Comparison of ENCODE assay signal across 25 cellular contexts in genomic region chr20:21090738-21091120, GRCh38. TPM values are rescaled to one million over a fixed set of nuclear protein-coding genes. Genes with fewer than 3 reads are reported as not detected.
DNase-seq lines count a peak whose midpoint lies in the region; ATAC-seq and TF ChIP-seq lines count a peak whose summit lies in the region.
"Had no signal": no experiment of that assay in that cellular context is flagged by ENCODE, and none has a peak within 500 bp of the region (broad histone marks: within the 10 kb centered on the region; RNA-seq: fewer than 3 reads in every experiment).

No MANE protein-coding gene starts in this region.

- H3K27ac ChIP-seq in PC-3 (ENCODE audit: low read length) = no peak overlapping the region
- H3K27ac ChIP-seq in foreskin keratinocyte = no peak overlapping the region
- H3K27ac ChIP-seq: 22Rv1, body of pancreas, HL-60, stomach, upper lobe of left lung had no signal

- no peak overlapping the region for H3K9ac ChIP-seq in PC-3 (ENCODE audit: low read length)

- H3K4me1 ChIP-seq in PC-3 (ENCODE audit: insufficient read depth, low read length) (peaks cover 25% of the 10 kb centered on the region), foreskin keratinocyte (no peaks in the 10 kb centered on the region)
- H3K4me1 ChIP-seq: body of pancreas, stomach, upper lobe of left lung had no signal

- H3K36me3 ChIP-seq in PC-3 (ENCODE audit: low read depth, low read length) = no peaks in the 10 kb centered on the region
- H3K36me3 ChIP-seq: stomach, upper lobe of left lung had no signal

- no peak for ATAC-seq in PC-3
- ATAC-seq in HG02884 (IDR thresholded peaks at IDR 0.05; ENCODE audit: unreplicated experiment) = no peak
- no peak for ATAC-seq in GM21619 (IDR thresholded peaks at IDR 0.05; ENCODE audit: unreplicated experiment)
- no peak for ATAC-seq in foreskin keratinocyte
- ATAC-seq: activated CD4-positive, alpha-beta T cell treated with anti-CD3 and anti-CD28 coated beads for 36 hours; activated CD8-positive, alpha-beta memory T cell treated with anti-CD3 and anti-CD28 coated beads, Interleukin-2, amount 10 ng/mL, durations not matched to agents 7 days and 5 days; body of pancreas; HCT116 had no signal

- POLR2A ChIA-PET in PC-3 (lab: Charles Lee; ENCODE audit: unreplicated experiment) = no interaction called here

- peak; percentile 43 for DNase-seq in DMS153 (lab: John Stamatoyannopoulos, UW)
- DNase-seq in DMS153 treated with DMSO at 0.1 percent for 48 hours (lab: John Stamatoyannopoulos, UW; ENCODE audit: unreplicated experiment) = no peak
- DNase-seq in NCI-H2029 (lab: John Stamatoyannopoulos, UW) = peak; percentile 45
- DNase-seq in PC-3 = no peak
- peak; percentile 46 for DNase-seq in retina
- no peak for DNase-seq in foreskin keratinocyte
- DNase-seq: activated CD4-positive, alpha-beta T cell treated with anti-CD3 and anti-CD28 coated beads for 36 hours; activated CD8-positive, alpha-beta memory T cell treated with anti-CD3 and anti-CD28 coated beads, Interleukin-2, amount 10 ng/mL, durations not matched to agents 7 days and 5 days; activated naive CD8-positive, alpha-beta T cell treated with anti-CD3 and anti-CD28 coated beads for 36 hours; body of pancreas; GDM1; hippocampal formation; kidney glomerular epithelial cell; mesenchymal stem cell; naive B cell; stimulated activated CD4-positive, alpha-beta T cell treated with anti-CD3 and anti-CD28 coated beads, Interleukin-2, amount 100 ng/mL, for 48 hours; stomach; SW 1271; upper lobe of left lung had no signal

- intact Hi-C loops in PC-3 (cut with micrococcal nuclease) = no loop called here

- H3K79me2 ChIP-seq in PC-3 (ENCODE audit: low read length) = no peaks in the 10 kb centered on the region

- no peak for TF ChIP-seq CTCF in PC-3 (conservative IDR thresholded peaks at IDR 0.05; ENCODE audit: low read depth, low read length)
- TF ChIP-seq CTCF in foreskin keratinocyte (conservative IDR thresholded peaks at IDR 0.05) = no peak

- peak overlapping the region; percentile 3; the same call in 1 of the 2 replicates for H3K4me3 ChIP-seq in PC-3 (ENCODE audit: low read length)
- H3K4me3 ChIP-seq: body of pancreas, stomach, upper lobe of left lung had no signal

- peaks cover 4% of the 10 kb centered on the region for H3F3A ChIP-seq in PC-3 (ENCODE audit: low read length, unreplicated experiment)

- no peaks in the 10 kb centered on the region for H3K9me3 ChIP-seq in PC-3 (ENCODE audit: low read length)
- H3K9me3 ChIP-seq: body of pancreas, stomach, upper lobe of left lung had no signal

- no peaks in the 10 kb centered on the region for H3K9me2 ChIP-seq in PC-3 (replicated peaks; ENCODE audit: low read length)

- H3K27me3 ChIP-seq in PC-3 (ENCODE audit: low read length) = peaks cover 57% of the 10 kb centered on the region
- H3K27me3 ChIP-seq in foreskin keratinocyte = peaks cover 37% of the 10 kb centered on the region
- H3K27me3 ChIP-seq: body of pancreas had no signal

- H2AFZ ChIP-seq in PC-3 (ENCODE audit: low read length) = no peak overlapping the region

- peaks cover 4% of the 10 kb centered on the region; the same call in 1 of the 2 replicates for H4K20me1 ChIP-seq in PC-3 (ENCODE audit: low read length)

- CTCF ChIA-PET in PC-3 (lab: Charles Lee) = no interaction called here

- BruUV-seq in PC-3 (replicated peaks; lab: Mats Ljungman, UMichigan) = no TSS peak

- peak overlapping the region; percentile 59; the same call in 1 of the 2 replicates for H3K4me2 ChIP-seq in PC-3 (ENCODE audit: low read length)

RNA-seq across cellular contexts. Expression of gene LINC00237, which starts 15.4 kb away (rescaled TPM):
- total RNA-seq in PC-3 (2014; rRNA removed) = not detected in 2 replicates
- total RNA-seq in foreskin keratinocyte = not detected in 2 replicates
- not detected in 2 replicates for polyA plus RNA-seq in foreskin keratinocyte
- total RNA-seq: activated CD4-positive, alpha-beta T cell treated with anti-CD3 and anti-CD28 coated beads for 36 hours; activated naive CD8-positive, alpha-beta T cell treated with anti-CD3 and anti-CD28 coated beads for 36 hours; body of pancreas; endothelial cell of umbilical vein; stomach; upper lobe of left lung had no signal
- polyA plus RNA-seq: endothelial cell of umbilical vein, stomach had no signal

RNA-seq across cellular contexts. Expression of gene KIZ, which starts 35.2 kb away (rescaled TPM):
- 10.3 and 13.4 TPM in 2 replicates for total RNA-seq in PC-3 (2014; rRNA removed)
- total RNA-seq in foreskin keratinocyte = 13.7 and 17.8 TPM in 2 replicates
- 12.3 and 13.8 TPM in 2 replicates for polyA plus RNA-seq in foreskin keratinocyte

Comparison
In these comparisons a context has a peak if more than half of its experiments do, and no peak if none do; other contexts are left out.
1. DNase-seq: peak in DMS153 (single experiment), NCI-H2029 (single experiment) and retina (single experiment); none in DMS153 treated with DMSO at 0.1 percent for 48 hours (single experiment), PC-3 (single experiment) and foreskin keratinocyte (0 of 2).